ENCODE assay signal across 23 cellular contexts in the genomic region with DNA sequence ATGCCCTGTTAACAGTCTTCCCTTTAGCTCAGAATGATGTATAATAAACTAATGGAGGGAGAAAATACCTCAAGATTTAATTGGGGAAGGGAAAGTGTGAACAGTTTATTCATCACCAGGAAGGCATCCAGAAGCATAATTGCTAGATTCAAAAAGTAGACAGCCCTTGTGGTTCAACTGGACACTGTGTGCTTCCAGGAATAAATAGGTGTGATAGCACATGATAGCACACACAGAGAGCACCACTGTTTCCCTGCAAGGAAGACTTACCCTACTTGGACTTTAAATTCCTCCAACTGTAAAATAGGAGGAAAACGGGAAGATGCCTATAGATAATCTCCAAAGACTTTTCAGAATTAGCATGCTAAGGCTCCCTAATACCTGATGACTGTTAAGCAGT.
"Had no signal": no experiment of that assay in that cellular context is flagged by ENCODE, and none has a peak within 500 bp of the region (broad histone marks: within the 10 kb centered on the region; RNA-seq: fewer than 3 reads in every experiment).

No MANE protein-coding gene starts in this region.

- H3K4me3 ChIP-seq: colonic mucosa, esophagus muscularis mucosa, gastroesophageal sphincter, heart left ventricle, mucosa of descending colon, sigmoid colon, testis, tibial artery had no signal

- H2AFZ ChIP-seq: parathyroid adenoma had no signal

- H3K27ac ChIP-seq: colonic mucosa, esophagus muscularis mucosa, foreskin keratinocyte, gastroesophageal sphincter, heart left ventricle, neutrophil, parathyroid adenoma, sigmoid colon, testis, tibial artery had no signal

- H3K36me3 ChIP-seq: colonic mucosa, esophagus muscularis mucosa, gastroesophageal sphincter, heart left ventricle, neutrophil, sigmoid colon, tibial artery had no signal

- H3K27me3 ChIP-seq: colonic mucosa, esophagus muscularis mucosa, foreskin keratinocyte, gastroesophageal sphincter, heart left ventricle, neutrophil, sigmoid colon, testis, tibial artery had no signal

- H3K79me2 ChIP-seq: parathyroid adenoma had no signal

- H3K4me1 ChIP-seq: foreskin keratinocyte, gastroesophageal sphincter, heart left ventricle, sigmoid colon, testis, tibial artery had no signal

- ATAC-seq: foreskin keratinocyte; gastroesophageal sphincter; heart left ventricle; natural killer cell treated with Interleukin-12 subunit alpha and Interleukin-12 subunit beta and Interleukin-15 and Interleukin-18, amount 100 ng/mL, for 72 hours; stimulated activated effector memory CD8-positive, alpha-beta T cell treated with anti-CD3 and anti-CD28 coated beads, Interleukin-12 subunit alpha, Interleukin-12 subunit beta, amount 100 ng/mL, for 72 hours; stimulated activated naive CD8-positive, alpha-beta T cell treated with anti-CD3 and anti-CD28 coated beads, Interleukin-15, Interleukin-2, amounts not matched to agents 100 U/mL and 50 U/mL, for 24 hours had no signal

- FAIRE-seq: endothelial cell of umbilical vein, islet of Langerhans had no signal

- DNase-seq: colonic mucosa; effector CD8-positive, alpha-beta T cell; foreskin keratinocyte; heart left ventricle; hippocampal formation; left colon; mesenchymal stem cell; mucosa of descending colon; naive B cell; sigmoid colon; stimulated activated CD4-positive, alpha-beta T cell treated with anti-CD3 and anti-CD28 coated beads, Interleukin-2, amount 100 ng/mL, for 24 hours; stimulated activated CD4-positive, alpha-beta T cell treated with anti-CD3 and anti-CD28 coated beads, Interleukin-4, amount 100 ng/mL, for 24 hours; stimulated activated naive CD8-positive, alpha-beta T cell treated with anti-CD3 and anti-CD28 coated beads, Interleukin-15, Interleukin-2, amounts not matched to agents 100 U/mL and 50 U/mL, for 24 hours; testis; tibial artery had no signal

- H3K9ac ChIP-seq: parathyroid adenoma had no signal

- H3K9me3 ChIP-seq: colonic mucosa, esophagus muscularis mucosa, gastroesophageal sphincter, heart left ventricle, mucosa of descending colon, neutrophil, sigmoid colon, testis, tibial artery had no signal
